Comparison of ENCODE assay signal across 1 cellular context in genomic region chr1:43402055-43402865, GRCh38.
TF ChIP-seq lines count a peak whose summit lies in the region.

No MANE protein-coding gene starts in this region.

TF ChIP-seq in K562, 482 proteins besides CTCF, POLR2A, EP300 and RAD21 (continued from another document):
- peak; percentile 90 for TF ChIP-seq TAL1 (IDR thresholded peaks at IDR 0.05)
- TF ChIP-seq ZNF584 (CRISPR knock-in tag; IDR thresholded peaks at IDR 0.05; ENCODE audit: low read depth), result no peak
- peak; percentile 70; the same call in 1 of the 2 replicates for TF ChIP-seq CC2D1A (IDR thresholded peaks at IDR 0.05)
- no peak for TF ChIP-seq WHSC1 (IDR thresholded peaks at IDR 0.05; ENCODE audit: low read length)
- peak; percentile 91 for TF ChIP-seq TCF3 (CRISPR knock-in tag; IDR thresholded peaks at IDR 0.05)
- TF ChIP-seq, protein P1, sequence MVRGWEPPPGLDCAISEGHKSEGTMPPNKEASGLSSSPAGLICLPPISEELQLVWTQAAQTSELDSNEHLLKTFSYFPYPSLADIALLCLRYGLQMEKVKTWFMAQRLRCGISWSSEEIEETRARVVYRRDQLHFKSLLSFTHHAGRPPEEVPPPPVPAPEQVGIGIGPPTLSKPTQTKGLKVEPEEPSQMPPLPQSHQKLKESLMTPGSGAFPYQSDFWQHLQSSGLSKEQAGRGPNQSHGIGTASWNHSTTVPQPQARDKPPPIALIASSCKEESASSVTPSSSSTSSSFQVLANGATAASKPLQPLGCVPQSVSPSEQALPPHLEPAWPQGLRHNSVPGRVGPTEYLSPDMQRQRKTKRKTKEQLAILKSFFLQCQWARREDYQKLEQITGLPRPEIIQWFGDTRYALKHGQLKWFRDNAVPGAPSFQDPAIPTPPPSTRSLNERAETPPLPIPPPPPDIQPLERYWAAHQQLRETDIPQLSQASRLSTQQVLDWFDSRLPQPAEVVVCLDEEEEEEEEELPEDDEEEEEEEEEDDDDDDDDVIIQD (CRISPR knock-in tag; IDR thresholded peaks at IDR 0.05), result no peak
- no peak for TF ChIP-seq RBM39 (optimal IDR thresholded peaks at IDR 0.05; ENCODE audit: low read depth, low read length)
- TF ChIP-seq NCOR1 (IDR thresholded peaks at IDR 0.05), result peak; percentile 93
- TF ChIP-seq, protein P2, sequence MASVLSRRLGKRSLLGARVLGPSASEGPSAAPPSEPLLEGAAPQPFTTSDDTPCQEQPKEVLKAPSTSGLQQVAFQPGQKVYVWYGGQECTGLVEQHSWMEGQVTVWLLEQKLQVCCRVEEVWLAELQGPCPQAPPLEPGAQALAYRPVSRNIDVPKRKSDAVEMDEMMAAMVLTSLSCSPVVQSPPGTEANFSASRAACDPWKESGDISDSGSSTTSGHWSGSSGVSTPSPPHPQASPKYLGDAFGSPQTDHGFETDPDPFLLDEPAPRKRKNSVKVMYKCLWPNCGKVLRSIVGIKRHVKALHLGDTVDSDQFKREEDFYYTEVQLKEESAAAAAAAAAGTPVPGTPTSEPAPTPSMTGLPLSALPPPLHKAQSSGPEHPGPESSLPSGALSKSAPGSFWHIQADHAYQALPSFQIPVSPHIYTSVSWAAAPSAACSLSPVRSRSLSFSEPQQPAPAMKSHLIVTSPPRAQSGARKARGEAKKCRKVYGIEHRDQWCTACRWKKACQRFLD (CRISPR knock-in tag; IDR thresholded peaks at IDR 0.05), result peak; percentile 60; the same call in 1 of the 2 replicates
- peak in 1 of 2 experiments; percentile 89; a peak in 3 of 4 replicates for TF ChIP-seq RCOR1 (IDR thresholded peaks at IDR 0.05; ENCODE audit: borderline replicate concordance in 1 of 2, low read depth in 2 of 2, low read length in 2 of 2)
- no peak for TF ChIP-seq ELK3 (CRISPR knock-in tag; IDR thresholded peaks at IDR 0.05)
- peak in 1 of 2 experiments; percentile 60; a peak in 1 of 4 replicates for TF ChIP-seq TBL1XR1 (IDR thresholded peaks at IDR 0.05; ENCODE audit: low read length in 2 of 2)
- TF ChIP-seq ZNF766 (CRISPR knock-in tag; conservative IDR thresholded peaks at IDR 0.05), result 0 out of 2 replicates have a peak, but pooled peaks have one; percentile 40
- peak; percentile 94 for TF ChIP-seq TEAD4 (IDR thresholded peaks at IDR 0.05; ENCODE audit: low read length)
- TF ChIP-seq TEAD4 (CRISPR knock-in tag; IDR thresholded peaks at IDR 0.05; ENCODE audit: borderline replicate concordance), result no peak
- peak in 1 of 2 experiments; percentile 71; a peak in 2 of 4 replicates for TF ChIP-seq HDAC1 (IDR thresholded peaks at IDR 0.05)
- 0 out of 2 replicates have a peak, but pooled peaks have one; percentile 48 for TF ChIP-seq HDAC2 (IDR thresholded peaks at IDR 0.05)
- TF ChIP-seq, protein P3, sequence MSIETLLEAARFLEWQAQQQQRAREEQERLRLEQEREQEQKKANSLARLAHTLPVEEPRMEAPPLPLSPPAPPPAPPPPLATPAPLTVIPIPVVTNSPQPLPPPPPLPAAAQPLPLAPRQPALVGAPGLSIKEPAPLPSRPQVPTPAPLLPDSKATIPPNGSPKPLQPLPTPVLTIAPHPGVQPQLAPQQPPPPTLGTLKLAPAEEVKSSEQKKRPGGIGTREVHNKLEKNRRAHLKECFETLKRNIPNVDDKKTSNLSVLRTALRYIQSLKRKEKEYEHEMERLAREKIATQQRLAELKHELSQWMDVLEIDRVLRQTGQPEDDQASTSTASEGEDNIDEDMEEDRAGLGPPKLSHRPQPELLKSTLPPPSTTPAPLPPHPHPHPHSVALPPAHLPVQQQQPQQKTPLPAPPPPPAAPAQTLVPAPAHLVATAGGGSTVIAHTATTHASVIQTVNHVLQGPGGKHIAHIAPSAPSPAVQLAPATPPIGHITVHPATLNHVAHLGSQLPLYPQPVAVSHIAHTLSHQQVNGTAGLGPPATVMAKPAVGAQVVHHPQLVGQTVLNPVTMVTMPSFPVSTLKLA (conservative IDR thresholded peaks at IDR 0.05), result peak in 1 of 2 experiments; percentile 33; a peak in 1 of 4 replicates
- peak; percentile 82 for TF ChIP-seq SOX6 (IDR thresholded peaks at IDR 0.05)
- no peak for TF ChIP-seq NR4A1 (CRISPR knock-in tag; IDR thresholded peaks at IDR 0.05)
- TF ChIP-seq NR4A1 (tag; IDR thresholded peaks at IDR 0.05), result 0 out of 2 replicates have a peak, but pooled peaks have one; percentile 32
- 0 out of 2 replicates have a peak, but pooled peaks have one; percentile 24 for TF ChIP-seq MTA1 (IDR thresholded peaks at IDR 0.05; ENCODE audit: borderline replicate concordance)
- peak; percentile 91 for TF ChIP-seq KLF16 (IDR thresholded peaks at IDR 0.05)
- peak; percentile 69 for TF ChIP-seq ZNF316 (IDR thresholded peaks at IDR 0.05)
- no peak for TF ChIP-seq SP2 (IDR thresholded peaks at IDR 0.05; ENCODE audit: extremely low read depth, low read depth, low read length, poor library complexity, severe bottlenecking)
- peak; percentile 79 for TF ChIP-seq PHB2 (IDR thresholded peaks at IDR 0.05; ENCODE audit: low read depth)
- no peak for TF ChIP-seq BCL6 (CRISPR knock-in tag; IDR thresholded peaks at IDR 0.05)
- TF ChIP-seq NFIC (IDR thresholded peaks at IDR 0.05), result peak; percentile 83
- TF ChIP-seq NCOA1 (IDR thresholded peaks at IDR 0.05; ENCODE audit: low read depth), result peak; percentile 42; the same call in 1 of the 2 replicates
- peak; percentile 26; the same call in 1 of the 2 replicates for TF ChIP-seq ZBTB2 (IDR thresholded peaks at IDR 0.05)
- TF ChIP-seq KDM1A (IDR thresholded peaks at IDR 0.05), result peak; percentile 87 to 89
- TF ChIP-seq KAT2B (IDR thresholded peaks at IDR 0.05; ENCODE audit: low read depth, low read length), result no peak
- TF ChIP-seq SMARCA4 (IDR thresholded peaks at IDR 0.05), result peak; percentile 60
- peak; percentile 52; the same call in 1 of the 2 replicates for TF ChIP-seq ZEB2 (IDR thresholded peaks at IDR 0.05)
- TF ChIP-seq STAT5A (IDR thresholded peaks at IDR 0.05; ENCODE audit: borderline replicate concordance, low read length), result peak; percentile 62; the same call in 1 of the 2 replicates
- 0 out of 2 replicates have a peak, but pooled peaks have one; percentile 58 for TF ChIP-seq MECOM (CRISPR knock-in tag; IDR thresholded peaks at IDR 0.05)
- TF ChIP-seq THRAP3 (IDR thresholded peaks at IDR 0.05; ENCODE audit: borderline replicate concordance), result no peak
- TF ChIP-seq IFI16 (CRISPR knock-in tag; IDR thresholded peaks at IDR 0.05), result no peak
- no peak for TF ChIP-seq FOXJ3 (CRISPR knock-in tag; IDR thresholded peaks at IDR 0.05)
- 0 out of 2 replicates have a peak, but pooled peaks have one; percentile 48 for TF ChIP-seq DPF2 (IDR thresholded peaks at IDR 0.05)
- TF ChIP-seq, protein P4, sequence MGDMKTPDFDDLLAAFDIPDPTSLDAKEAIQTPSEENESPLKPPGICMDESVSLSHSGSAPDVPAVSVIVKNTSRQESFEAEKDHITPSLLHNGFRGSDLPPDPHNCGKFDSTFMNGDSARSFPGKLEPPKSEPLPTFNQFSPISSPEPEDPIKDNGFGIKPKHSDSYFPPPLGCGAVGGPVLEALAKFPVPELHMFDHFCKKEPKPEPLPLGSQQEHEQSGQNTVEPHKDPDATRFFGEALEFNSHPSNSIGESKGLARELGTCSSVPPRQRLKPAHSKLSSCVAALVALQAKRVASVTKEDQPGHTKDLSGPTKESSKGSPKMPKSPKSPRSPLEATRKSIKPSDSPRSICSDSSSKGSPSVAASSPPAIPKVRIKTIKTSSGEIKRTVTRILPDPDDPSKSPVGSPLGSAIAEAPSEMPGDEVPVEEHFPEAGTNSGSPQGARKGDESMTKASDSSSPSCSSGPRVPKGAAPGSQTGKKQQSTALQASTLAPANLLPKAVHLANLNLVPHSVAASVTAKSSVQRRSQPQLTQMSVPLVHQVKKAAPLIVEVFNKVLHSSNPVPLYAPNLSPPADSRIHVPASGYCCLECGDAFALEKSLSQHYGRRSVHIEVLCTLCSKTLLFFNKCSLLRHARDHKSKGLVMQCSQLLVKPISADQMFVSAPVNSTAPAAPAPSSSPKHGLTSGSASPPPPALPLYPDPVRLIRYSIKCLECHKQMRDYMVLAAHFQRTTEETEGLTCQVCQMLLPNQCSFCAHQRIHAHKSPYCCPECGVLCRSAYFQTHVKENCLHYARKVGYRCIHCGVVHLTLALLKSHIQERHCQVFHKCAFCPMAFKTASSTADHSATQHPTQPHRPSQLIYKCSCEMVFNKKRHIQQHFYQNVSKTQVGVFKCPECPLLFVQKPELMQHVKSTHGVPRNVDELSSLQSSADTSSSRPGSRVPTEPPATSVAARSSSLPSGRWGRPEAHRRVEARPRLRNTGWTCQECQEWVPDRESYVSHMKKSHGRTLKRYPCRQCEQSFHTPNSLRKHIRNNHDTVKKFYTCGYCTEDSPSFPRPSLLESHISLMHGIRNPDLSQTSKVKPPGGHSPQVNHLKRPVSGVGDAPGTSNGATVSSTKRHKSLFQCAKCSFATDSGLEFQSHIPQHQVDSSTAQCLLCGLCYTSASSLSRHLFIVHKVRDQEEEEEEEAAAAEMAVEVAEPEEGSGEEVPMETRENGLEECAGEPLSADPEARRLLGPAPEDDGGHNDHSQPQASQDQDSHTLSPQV (IDR thresholded peaks at IDR 0.05), result no peak
- no peak for TF ChIP-seq E2F8 (IDR thresholded peaks at IDR 0.05; ENCODE audit: low read depth, partially characterized antibody)
TF ChIP-seq in K562: peak in this region for 50.
